ENCODE assay signal across 4 cellular contexts in the genomic region with DNA sequence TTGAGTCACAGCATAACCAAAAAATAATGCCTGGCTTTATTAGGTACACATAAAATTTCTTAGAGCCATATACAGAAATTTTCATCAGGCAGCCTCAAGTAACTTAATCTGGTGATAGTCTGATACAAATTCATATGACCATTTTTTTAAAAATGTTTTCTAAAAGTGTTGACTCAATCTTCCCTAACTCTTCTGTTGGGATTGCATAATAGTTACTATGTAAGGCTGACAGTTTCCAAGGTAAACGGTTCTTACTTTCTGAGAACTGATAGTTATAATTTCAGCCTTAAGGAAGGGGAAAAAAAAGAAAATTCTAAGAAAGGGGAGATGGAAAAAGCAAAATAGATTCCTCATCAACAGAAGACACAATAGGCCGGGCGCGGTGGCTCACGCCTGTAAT. TPM values are rescaled to one million over a fixed set of nuclear protein-coding genes. Genes with fewer than 3 reads are reported as not detected.
"Had no signal": no experiment of that assay in that cellular context is flagged by ENCODE, and none has a peak within 500 bp of the region (broad histone marks: within the 10 kb centered on the region; RNA-seq: fewer than 3 reads in every experiment).

No MANE protein-coding gene starts in this region.

RNA-seq across cellular contexts. Expression of a gene that starts 54.2 kb away (rescaled TPM):
- total RNA-seq: ascending aorta, body of pancreas had no signal

RNA-seq across cellular contexts. Expression of a gene that starts 58.4 kb away (rescaled TPM):
- total RNA-seq: ascending aorta, body of pancreas, bronchial epithelial cell, SK-MEL-5 had no signal
